1 cellular context compared by ENCODE assay signal in genomic region chr2:101175991-101176390, GRCh38.
TF ChIP-seq lines count a peak whose summit lies in the region.

No MANE protein-coding gene starts in this region.

TF ChIP-seq in HepG2, 621 proteins besides CTCF, POLR2A, EP300 and RAD21 (continued from another document):
- no peak for TF ChIP-seq ZBTB39 (CRISPR knock-in tag; IDR thresholded peaks at IDR 0.05)
- TF ChIP-seq ARID5B (CRISPR knock-in tag; IDR thresholded peaks at IDR 0.05): peak; percentile 47
- TF ChIP-seq ARID3A (IDR thresholded peaks at IDR 0.05; ENCODE audit: low read depth, low read length): peak; percentile 79
- no peak for TF ChIP-seq U2AF1 (optimal IDR thresholded peaks at IDR 0.05; ENCODE audit: low read depth, low read length)
- TF ChIP-seq SOX6 (IDR thresholded peaks at IDR 0.05): no peak
- peak; percentile 62; the same call in 1 of the 2 replicates for TF ChIP-seq SOX6 (CRISPR knock-in tag; IDR thresholded peaks at IDR 0.05)
- no peak for TF ChIP-seq NFE2L1 (CRISPR knock-in tag; IDR thresholded peaks at IDR 0.05; ENCODE audit: borderline replicate concordance)
- no peak for TF ChIP-seq SOX13 (IDR thresholded peaks at IDR 0.05)
- TF ChIP-seq SOX13 (CRISPR knock-in tag; conservative IDR thresholded peaks at IDR 0.05 in 1 of 2, IDR thresholded peaks at IDR 0.05 in 1 of 2): peak in 1 of 2 experiments; percentile 82; a peak in 2 of 4 replicates
- TF ChIP-seq TOPORS (CRISPR knock-in tag; IDR thresholded peaks at IDR 0.05): no peak
- no peak for TF ChIP-seq AHDC1 (CRISPR knock-in tag; IDR thresholded peaks at IDR 0.05; ENCODE audit: borderline replicate concordance)
- peak; percentile 15; the same call in 1 of the 2 replicates for TF ChIP-seq HNF4G (IDR thresholded peaks at IDR 0.05; ENCODE audit: borderline replicate concordance, low read depth, low read length)
- no peak for TF ChIP-seq HNF4G (CRISPR knock-in tag; IDR thresholded peaks at IDR 0.05; ENCODE audit: borderline replicate concordance, low read depth)
- peak; percentile 82; the same call in 1 of the 2 replicates for TF ChIP-seq CEBPB (IDR thresholded peaks at IDR 0.05; ENCODE audit: borderline replicate concordance, low read depth, low read length)
- TF ChIP-seq CC2D1A (CRISPR knock-in tag; IDR thresholded peaks at IDR 0.05): no peak
- 0 out of 2 replicates have a peak, but pooled peaks have one; percentile 10 for TF ChIP-seq FOXA3 (CRISPR knock-in tag; IDR thresholded peaks at IDR 0.05)
- no peak for TF ChIP-seq NR2F6 (IDR thresholded peaks at IDR 0.05)
- no peak for TF ChIP-seq NR2F6 (CRISPR knock-in tag; IDR thresholded peaks at IDR 0.05)
- no peak for TF ChIP-seq PAF1 (CRISPR knock-in tag; IDR thresholded peaks at IDR 0.05)
- TF ChIP-seq ZFP1 (CRISPR knock-in tag; IDR thresholded peaks at IDR 0.05): 0 out of 2 replicates have a peak, but pooled peaks have one; percentile 18
- peak; percentile 59; the same call in 1 of the 2 replicates for TF ChIP-seq HNF1A (IDR thresholded peaks at IDR 0.05; ENCODE audit: low read depth)
- TF ChIP-seq HNF1A (CRISPR knock-in tag; IDR thresholded peaks at IDR 0.05; ENCODE audit: borderline replicate concordance): no peak; the same call in 1 of the 2 replicates
- peak; percentile 71 for TF ChIP-seq TEAD3 (CRISPR knock-in tag; optimal IDR thresholded peaks at IDR 0.05; ENCODE audit: borderline replicate concordance)
- no peak for TF ChIP-seq TFDP1 (CRISPR knock-in tag; IDR thresholded peaks at IDR 0.05; ENCODE audit: borderline replicate concordance)
- 0 out of 2 replicates have a peak, but pooled peaks have one; percentile 65 for TF ChIP-seq ZNF614 (CRISPR knock-in tag; IDR thresholded peaks at IDR 0.05; ENCODE audit: borderline replicate concordance)
- no peak for TF ChIP-seq MBD4 (IDR thresholded peaks at IDR 0.05; ENCODE audit: borderline replicate concordance, low read length)
- peak; percentile 64 for TF ChIP-seq CEBPG (CRISPR knock-in tag; IDR thresholded peaks at IDR 0.05)
- peak in 1 of 2 experiments; percentile 86; a peak in 2 of 4 replicates for TF ChIP-seq MAFK (conservative IDR thresholded peaks at IDR 0.05 in 1 of 2, IDR thresholded peaks at IDR 0.05 in 1 of 2; ENCODE audit: low read length in 2 of 2)
- TF ChIP-seq SKI (IDR thresholded peaks at IDR 0.05; ENCODE audit: partially characterized antibody): peak; percentile 63
- peak; percentile 56; the same call in 1 of the 2 replicates for TF ChIP-seq GATAD2A (CRISPR knock-in tag; IDR thresholded peaks at IDR 0.05)
- no peak for TF ChIP-seq ZNF597 (CRISPR knock-in tag; IDR thresholded peaks at IDR 0.05)
- peak; percentile 53; the same call in 1 of the 2 replicates for TF ChIP-seq ZNF12 (CRISPR knock-in tag; IDR thresholded peaks at IDR 0.05)
- TF ChIP-seq ELF1 (CRISPR knock-in tag; IDR thresholded peaks at IDR 0.05): 0 out of 2 replicates have a peak, but pooled peaks have one; percentile 12
- no peak for TF ChIP-seq ZNF773 (CRISPR knock-in tag; IDR thresholded peaks at IDR 0.05; ENCODE audit: borderline replicate concordance)
- TF ChIP-seq SOX5 (CRISPR knock-in tag; IDR thresholded peaks at IDR 0.05; ENCODE audit: borderline replicate concordance): peak; percentile 80
